In the genomic region with DNA sequence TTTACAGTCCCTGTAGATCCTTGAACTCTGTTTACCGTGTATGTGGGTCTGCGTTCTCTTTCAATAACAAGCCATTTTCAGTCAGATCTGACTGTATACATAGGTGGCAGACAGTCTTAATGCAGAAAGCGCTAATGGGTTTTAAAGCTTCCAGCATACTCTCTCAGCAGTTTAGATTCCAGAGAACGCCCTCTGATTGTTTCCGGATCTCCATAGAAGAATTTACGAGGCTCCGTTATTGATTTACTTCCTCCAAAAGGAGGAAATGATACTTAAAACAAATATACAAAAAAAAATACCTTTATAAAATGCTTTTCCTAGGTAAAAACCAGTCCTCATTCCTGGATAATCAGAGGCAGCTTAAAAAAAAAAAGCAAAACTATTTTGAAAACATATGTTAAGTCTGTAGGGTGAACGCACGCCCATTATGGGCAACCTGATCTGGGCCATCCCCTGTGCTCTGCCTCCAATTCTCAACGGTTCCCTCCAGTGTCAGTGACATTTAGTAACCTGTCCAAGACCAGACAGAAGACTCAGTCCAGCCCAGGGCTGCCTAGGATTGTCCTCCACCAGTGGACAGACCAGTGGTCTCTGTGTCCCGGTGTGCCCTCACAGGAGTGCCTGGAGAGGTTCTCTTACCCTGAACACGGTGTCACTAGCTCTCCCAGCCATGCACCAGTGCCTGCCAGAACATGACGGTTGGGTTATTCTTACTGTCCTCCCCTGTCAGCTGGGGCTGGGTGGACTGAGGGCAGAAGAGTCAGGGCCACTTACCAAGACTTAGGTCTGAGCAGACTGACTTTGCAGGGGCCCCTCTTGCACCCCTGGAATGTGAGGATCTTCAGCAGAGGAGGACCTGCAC, we compare ENCODE assay signal across 15 cellular contexts.
DNase-seq lines count a peak whose midpoint lies in the region; ATAC-seq and TF ChIP-seq lines count a peak whose summit lies in the region.
"Had no signal": no experiment of that assay in that cellular context is flagged by ENCODE, and none has a peak within 500 bp of the region (broad histone marks: within the 10 kb centered on the region; RNA-seq: fewer than 3 reads in every experiment).

No MANE protein-coding gene starts in this region.

- H3K27ac ChIP-seq in body of pancreas (peak overlapping the region; percentile 41 to 72 (median 56)), lower lobe of right lung (no peak overlapping the region), upper lobe of right lung (no peak overlapping the region)

- DNase-seq in Right ventricle myocardium inferior (ENCODE audit: missing footprints): no peak
- no peak for DNase-seq in cardiac septum (ENCODE audit: low spot score)
- DNase-seq in body of pancreas: no peak
- no peak for DNase-seq in lower lobe of right lung
- no peak for DNase-seq in upper lobe of right lung
- no peak for DNase-seq in stimulated activated CD4-positive, alpha-beta T cell treated with anti-CD3 and anti-CD28 coated beads, Interleukin-2, amount 100 ng/mL, for 48 hours
- DNase-seq in NCI-H2029 treated with DMSO at 0.1 percent for 48 hours (lab: John Stamatoyannopoulos, UW): no peak
- DNase-seq: activated CD4-positive, CD25-positive, alpha-beta regulatory T cell treated with anti-CD3 and anti-CD28 coated beads, Interleukin-2, amount 50 U/mL, for 72 hours; activated T-cell treated with anti-CD3 and anti-CD28 coated beads, Interleukin-2, amount 50 U/mL, for 48 hours; amygdala; NCI-H1048; NCI-H526; SK-N-SH; stimulated activated naive CD4-positive, alpha-beta T cell treated with Interleukin-2 at 50 U/mL for 16 hours had no signal

- TF ChIP-seq CTCF in body of pancreas (IDR thresholded peaks at IDR 0.05) (no peak), lower lobe of right lung (IDR thresholded peaks at IDR 0.05) (no peak), upper lobe of right lung (IDR thresholded peaks at IDR 0.05) (no peak)

- no peak overlapping the region for H3K4me3 ChIP-seq in body of pancreas
- no peak overlapping the region for H3K4me3 ChIP-seq in lower lobe of right lung
- H3K4me3 ChIP-seq in upper lobe of right lung: no peak overlapping the region

- H3K27me3 ChIP-seq in body of pancreas: no peaks in the 10 kb centered on the region
- no peaks in the 10 kb centered on the region for H3K27me3 ChIP-seq in lower lobe of right lung (ENCODE audit: low read depth)
- H3K27me3 ChIP-seq in upper lobe of right lung: no peaks in the 10 kb centered on the region

- ATAC-seq in Right ventricle myocardium inferior (peak; percentile 77), body of pancreas (peak; percentile 64), lower lobe of right lung (peak; percentile 26 to 39), upper lobe of right lung (peak; percentile 24), HG03139 (IDR thresholded peaks at IDR 0.05; ENCODE audit: unreplicated experiment) (no peak)

- H3K4me1 ChIP-seq in body of pancreas (peaks cover 26% of the 10 kb centered on the region), lower lobe of right lung (peaks cover 25% of the 10 kb centered on the region), upper lobe of right lung (peaks cover 17% of the 10 kb centered on the region)

- TF ChIP-seq POLR2A in body of pancreas (IDR thresholded peaks at IDR 0.05): no peak

- intact Hi-C loops in Right ventricle myocardium inferior (cut with DNase I): no loop called here
- intact Hi-C loops in cardiac septum (cut with DNase I): no loop called here
- intact Hi-C loops in body of pancreas (cut with DNase I): no loop called here
- intact Hi-C loops in lower lobe of right lung (cut with DNase I): no loop called here
- intact Hi-C loops in upper lobe of right lung (cut with DNase I): no loop called here

- WGBS in body of pancreas, 2 donors: 58% methylated on average over 10 to 13 of the region's 13 CpGs

- H3K36me3 ChIP-seq in body of pancreas (replicated peaks in 1 of 2; ENCODE audit: insufficient read depth in 1 of 2, low read depth in 2 of 2) (no peaks in the 10 kb centered on the region), lower lobe of right lung (no peaks in the 10 kb centered on the region), upper lobe of right lung (no peaks in the 10 kb centered on the region)

- H3K9me3 ChIP-seq in body of pancreas (no peaks in the 10 kb centered on the region), lower lobe of right lung (no peaks in the 10 kb centered on the region), upper lobe of right lung (no peaks in the 10 kb centered on the region)
- H3K9me3 ChIP-seq: SK-N-SH had no signal

Comparison
In these comparisons a context has a peak if more than half of its experiments do, and no peak if none do; other contexts are left out.
1. H3K27ac ChIP-seq: peak in body of pancreas (4 of 4); none in lower lobe of right lung (single experiment) and upper lobe of right lung (single experiment).